In genomic region chr4:123659759-123660158, GRCh38 we compare ENCODE assay signal across 8 cellular contexts.
DNase-seq lines count a peak whose midpoint lies in the region; ATAC-seq, FAIRE-seq and TF ChIP-seq lines count a peak whose summit lies in the region.

No MANE protein-coding gene starts in this region.

- no peak overlapping the region for H3K4me3 Mint-ChIP-seq in osteocyte (ENCODE audit: unreplicated experiment)
- no peak overlapping the region for H3K4me3 Mint-ChIP-seq in activated T-helper 17 cell treated with anti-CD3 and anti-CD28 coated beads, Interleukin-2, amount 50 U/mL, for 72 hours

- no peak overlapping the region for H3K4me3 ChIP-seq in bronchial epithelial cell (ENCODE audit: low read depth, low read length)

- no peak overlapping the region for H3K27ac Mint-ChIP-seq in osteocyte (ENCODE audit: unreplicated experiment)
- no peak overlapping the region for H3K27ac Mint-ChIP-seq in activated T-helper 17 cell treated with anti-CD3 and anti-CD28 coated beads, Interleukin-2, amount 50 U/mL, for 72 hours

- peaks cover 15% of the 10 kb centered on the region for H3K9me3 Mint-ChIP-seq in osteocyte (ENCODE audit: unreplicated experiment)
- peaks cover 6% of the 10 kb centered on the region for H3K9me3 Mint-ChIP-seq in activated T-helper 17 cell treated with anti-CD3 and anti-CD28 coated beads, Interleukin-2, amount 50 U/mL, for 72 hours

- ATAC-seq in GM18498 (IDR thresholded peaks at IDR 0.05; ENCODE audit: unreplicated experiment) = peak; percentile 77
- ATAC-seq in activated T-helper 17 cell treated with anti-CD3 and anti-CD28 coated beads, Interleukin-2, amount 50 U/mL, for 72 hours (replicated peaks) = no peak
- no peak for ATAC-seq in GM21515 (IDR thresholded peaks at IDR 0.05; ENCODE audit: unreplicated experiment)

- H3K36me3 ChIP-seq in bronchial epithelial cell (ENCODE audit: control insufficient read depth, insufficient read depth, low read length) = no peaks in the 10 kb centered on the region

- peaks cover 33% of the 10 kb centered on the region for H3K4me1 Mint-ChIP-seq in osteocyte (ENCODE audit: unreplicated experiment)
- H3K4me1 Mint-ChIP-seq in activated T-helper 17 cell treated with anti-CD3 and anti-CD28 coated beads, Interleukin-2, amount 50 U/mL, for 72 hours = peaks cover 8% of the 10 kb centered on the region

- no peaks in the 10 kb centered on the region for H3K27me3 Mint-ChIP-seq in osteocyte (ENCODE audit: unreplicated experiment)
- peaks cover 10% of the 10 kb centered on the region for H3K27me3 Mint-ChIP-seq in activated T-helper 17 cell treated with anti-CD3 and anti-CD28 coated beads, Interleukin-2, amount 50 U/mL, for 72 hours

- H3K27me3 ChIP-seq in bronchial epithelial cell (ENCODE audit: control insufficient read depth, insufficient read depth, low read length) = no peaks in the 10 kb centered on the region

- FAIRE-seq in bronchial epithelial cell (lab: Jason Lieb, UNC) = no peak

- peak; percentile 30 for TF ChIP-seq CTCF in bronchial epithelial cell (IDR thresholded peaks at IDR 0.05; ENCODE audit: insufficient read depth, low read length, severe bottlenecking)
- peak; percentile 40 for TF ChIP-seq CTCF in osteocyte (IDR thresholded peaks at IDR 0.05)

- H3K36me3 Mint-ChIP-seq in osteocyte (ENCODE audit: unreplicated experiment) = peaks cover 13% of the 10 kb centered on the region
- no peaks in the 10 kb centered on the region for H3K36me3 Mint-ChIP-seq in activated T-helper 17 cell treated with anti-CD3 and anti-CD28 coated beads, Interleukin-2, amount 50 U/mL, for 72 hours (ENCODE audit: low read depth)

- DNase-seq in LoVo (ENCODE audit: low spot score) (peak; percentile 43), bronchial epithelial cell (ENCODE audit: low read depth) (peak; percentile 42), osteocyte (ENCODE audit: extremely low spot score, unreplicated experiment) (no peak)
- DNase-seq in stimulated activated CD4-positive, alpha-beta T cell treated with anti-CD3 and anti-CD28 coated beads, Interleukin-2, amount 100 ng/mL, for 24 hours = no peak
- DNase-seq in central memory CD4-positive, alpha-beta T cell = no peak

Comparison
In these comparisons a context has a peak if more than half of its experiments do, and no peak if none do; other contexts are left out.
1. DNase-seq: peak in LoVo (single experiment) and bronchial epithelial cell (single experiment); none in osteocyte (single experiment), stimulated activated CD4-positive, alpha-beta T cell treated with anti-CD3 and anti-CD28 coated beads, Interleukin-2, amount 100 ng/mL, for 24 hours (0 of 2) and central memory CD4-positive, alpha-beta T cell (single experiment).